In genomic region chr1:208201241-208201640, GRCh38 we compare ENCODE assay signal across 11 cellular contexts. TPM values are rescaled to one million over a fixed set of nuclear protein-coding genes. Genes with fewer than 3 reads are reported as not detected.
DNase-seq lines count a peak whose midpoint lies in the region; ATAC-seq, FAIRE-seq and TF ChIP-seq lines count a peak whose summit lies in the region.
"Had no signal": no experiment of that assay in that cellular context is flagged by ENCODE, and none has a peak within 500 bp of the region (broad histone marks: within the 10 kb centered on the region; RNA-seq: fewer than 3 reads in every experiment).

No MANE protein-coding gene starts in this region.

- H4K20me1 ChIP-seq in K562 (replicated peaks; ENCODE audit: control insufficient read depth, insufficient read depth, low read length), result no peaks in the 10 kb centered on the region
- H4K20me1 ChIP-seq in hepatocyte (ENCODE audit: insufficient read depth, poor library complexity, severe bottlenecking), result no peaks in the 10 kb centered on the region

- H3K9me3 ChIP-seq in K562 (replicated peaks; ENCODE audit: control insufficient read depth, insufficient read depth, low read depth, low read length), result no peaks in the 10 kb centered on the region
- H3K9me3 ChIP-seq in hepatocyte (ENCODE audit: low read depth), result no peaks in the 10 kb centered on the region
- H3K9me3 ChIP-seq in stomach, result no peaks in the 10 kb centered on the region
- H3K9me3 ChIP-seq in neuronal stem cell (replicated peaks in 1 of 2; ENCODE audit: control insufficient read depth in 2 of 2, insufficient read depth in 1 of 2, low read depth in 1 of 2, low read length in 2 of 2), result no peaks in the 10 kb centered on the region

- DNase-seq in HPDE6-E6E7 (ENCODE audit: extremely low spot score) (peak; percentile 71), K562 (ENCODE audit: extremely low read depth in 1 of 4, low spot score in 3 of 4) (peak in 2 of 4 experiments; percentile 57 to 63), hepatocyte (ENCODE audit: low spot score) (peak; percentile 84), stomach (peak; percentile 71), NCI-H187 (lab: John Stamatoyannopoulos, UW) (no peak), neuronal stem cell (ENCODE audit: low spot score) (no peak), middle frontal gyrus (ENCODE audit: extremely low spot score, low spot score) (no peak)
- DNase-seq: naive B cell, NCI-H1417 had no signal

- H3K27me3 ChIP-seq in K562 (ENCODE audit: control insufficient read depth in 2 of 2, insufficient read depth in 2 of 2, low read length in 2 of 2) (no peaks in the 10 kb centered on the region), hepatocyte (no peaks in the 10 kb centered on the region), stomach (no peaks in the 10 kb centered on the region), neuronal stem cell (ENCODE audit: control insufficient read depth in 3 of 3, insufficient read depth in 3 of 3, low read depth in 1 of 3, low read length in 3 of 3) (no peaks in the 10 kb centered on the region)

- no peak overlapping the region for H3K23ac ChIP-seq in neuronal stem cell (ENCODE audit: low read depth, low read length, poor library complexity)

- H3K36me3 ChIP-seq in K562 (ENCODE audit: control insufficient read depth, insufficient read depth, low read length), result no peaks in the 10 kb centered on the region
- H3K36me3 ChIP-seq in hepatocyte (replicated peaks; ENCODE audit: insufficient read depth, low read depth), result no peaks in the 10 kb centered on the region
- H3K36me3 ChIP-seq in stomach, result peaks cover 0 to 12% (median 7%) of the 10 kb centered on the region in 4 donors
- no peaks in the 10 kb centered on the region for H3K36me3 ChIP-seq in neuronal stem cell (replicated peaks in 1 of 2; ENCODE audit: control insufficient read depth in 2 of 2, insufficient read depth in 2 of 2, low read length in 2 of 2)

- FAIRE-seq in K562 (lab: Jason Lieb, UNC), result no peak
- FAIRE-seq: GM12878 had no signal

- no peak for TF ChIP-seq POLR2A in K562 (conservative IDR thresholded peaks at IDR 0.05)
- no peak for TF ChIP-seq POLR2A in stomach (IDR thresholded peaks at IDR 0.05)

- no peak overlapping the region for H2BK12ac ChIP-seq in neuronal stem cell (ENCODE audit: low read length)

- no peak overlapping the region for H2AFZ ChIP-seq in K562 (ENCODE audit: low read depth, low read length)
- H2AFZ ChIP-seq in hepatocyte, result no peak overlapping the region
- H2AFZ ChIP-seq in neuronal stem cell (ENCODE audit: low read length), result no peak overlapping the region

- H3K4me1 ChIP-seq in K562 (replicated peaks in 1 of 2; ENCODE audit: control insufficient read depth in 2 of 2, insufficient read depth in 2 of 2, low read length in 2 of 2) (peaks cover 0 to 11% of the 10 kb centered on the region in 2 experiments; a peak in 3 of 5 replicates), hepatocyte (ENCODE audit: insufficient read depth) (peaks cover 40% of the 10 kb centered on the region), stomach (peaks cover 37 to 58% (median 55%) of the 10 kb centered on the region in 4 donors), neuronal stem cell (ENCODE audit: control insufficient read depth in 2 of 2, insufficient read depth in 1 of 2, low read depth in 1 of 2, low read length in 2 of 2) (peaks cover 19 to 29% of the 10 kb centered on the region in 2 donors)

- ATAC-seq in K562 (no peak; the same call in 1 of the 3 replicates), HG03159 (IDR thresholded peaks at IDR 0.05; ENCODE audit: unreplicated experiment) (no peak)
- ATAC-seq: GM12878 had no signal

- TF ChIP-seq EP300 in K562 (IDR thresholded peaks at IDR 0.05; ENCODE audit: low read length) (no peak), stomach (IDR thresholded peaks at IDR 0.05) (no peak)

- no peak overlapping the region for H3K18ac ChIP-seq in neuronal stem cell (ENCODE audit: low read length)

- POLR2A ChIA-PET in K562 (lab: Yijun Ruan, JAX), result interaction anchor here (1.2 kb wide), 1 partner anchor 12 kb away, joined by 3 read pairs; no protein-coding TSS in a partner anchor

- H3K79me1 ChIP-seq in neuronal stem cell (ENCODE audit: low read depth, low read length), result no peaks in the 10 kb centered on the region

- H2BK5ac ChIP-seq in neuronal stem cell (ENCODE audit: low read length), result no peak overlapping the region

- TF ChIP-seq RAD21 in K562 (CRISPR knock-in tag; conservative IDR thresholded peaks at IDR 0.05 in 1 of 2, IDR thresholded peaks at IDR 0.05 in 1 of 2), result no peak

- H4K8ac ChIP-seq in neuronal stem cell (ENCODE audit: low read depth, low read length), result no peak overlapping the region

- WGBS in K562 (ENCODE audit: insufficient coverage, low coverage, missing lambda C conversion rate), result 6% methylated on average over 4 of the region's 4 CpGs
- WGBS in hepatocyte (ENCODE audit: low lambda C conversion rate, missing lambda C conversion rate), result 33% methylated on average over 4 of the region's 4 CpGs
- 13 to 18% (median 13%) methylated on average over 4 of the region's 4 CpGs for WGBS in stomach, 5 donors
- WGBS in neuronal stem cell (ENCODE audit: extremely low coverage in 2 of 2, insufficient read length in 2 of 2, insufficient replicate concordance in 1 of 2), 2 donors, result no CpG with 5 or more reads among the region's 4 CpGs

- CTCF ChIA-PET in K562 (lab: Yijun Ruan, JAX; ENCODE audit: low intra/inter-chr PET ratio), result no interaction called here

- H3K79me2 ChIP-seq in K562 (ENCODE audit: control insufficient read depth, insufficient read depth, low read length), result no peaks in the 10 kb centered on the region
- no peaks in the 10 kb centered on the region for H3K79me2 ChIP-seq in hepatocyte

- no peak overlapping the region for H2BK120ac ChIP-seq in neuronal stem cell (ENCODE audit: low read depth, low read length)

- no peaks in the 10 kb centered on the region for H3K9me1 ChIP-seq in K562 (ENCODE audit: control insufficient read depth, insufficient read depth, low read length)

- no peak overlapping the region for H3K27ac ChIP-seq in K562 (ENCODE audit: extremely low read depth, low read depth, low read length)
- peak overlapping the region; percentile 90 for H3K27ac ChIP-seq in hepatocyte
- peak overlapping the region; percentile 78 to 89 (median 83) for H3K27ac ChIP-seq in stomach
- no peak overlapping the region for H3K27ac ChIP-seq in neuronal stem cell (replicated peaks; ENCODE audit: low read length)

- H2AK5ac ChIP-seq in neuronal stem cell (ENCODE audit: low read depth, low read length), result no peak overlapping the region

- in situ Hi-C loops in K562 (cut with MboI), result no loop called here

- intact Hi-C loops in K562 (cut with micrococcal nuclease) (no loop called here), stomach (cut with DNase I; ENCODE audit: low total_unique reads) (no loop called here)

- H4K91ac ChIP-seq in neuronal stem cell (ENCODE audit: low read depth, low read length, poor library complexity), result no peak overlapping the region

- no TSS peak for BruUV-seq in K562 (replicated peaks; lab: Mats Ljungman, UMichigan)

- H3K4me2 ChIP-seq in K562 (ENCODE audit: insufficient read depth, low read length) (no peak overlapping the region; the same call in 1 of the 2 replicates), hepatocyte (peak overlapping the region; percentile 35), neuronal stem cell (ENCODE audit: insufficient read depth, low read length, poor library complexity, severe bottlenecking) (no peak overlapping the region)

- no peaks in the 10 kb centered on the region for H3K9me2 ChIP-seq in hepatocyte (replicated peaks; ENCODE audit: insufficient read depth)

- no peak overlapping the region for H2BK15ac ChIP-seq in neuronal stem cell (ENCODE audit: low read length)

- H3K14ac ChIP-seq in neuronal stem cell (ENCODE audit: low read length), result no peak overlapping the region

- no peak overlapping the region for H3K4ac ChIP-seq in neuronal stem cell (ENCODE audit: low read length)

- H3K4me3 ChIP-seq in K562, result no peak overlapping the region
- no peak overlapping the region for H3K4me3 ChIP-seq in hepatocyte
- H3K4me3 ChIP-seq in stomach, result no peak overlapping the region
- H3K4me3 ChIP-seq in neuronal stem cell (ENCODE audit: low read length in 2 of 2), result no peak overlapping the region
- H3K4me3 ChIP-seq: GM12878 had no signal

- no peak for TF ChIP-seq CTCF in K562 (IDR thresholded peaks at IDR 0.05 in 2 of 3, conservative IDR thresholded peaks at IDR 0.05 in 1 of 3; ENCODE audit: insufficient read depth in 2 of 3, low read depth in 1 of 3, low read length in 3 of 3)
- no peak for TF ChIP-seq CTCF in hepatocyte (IDR thresholded peaks at IDR 0.05; ENCODE audit: poor library complexity)
- no peak for TF ChIP-seq CTCF in stomach (IDR thresholded peaks at IDR 0.05)

- H3K9ac ChIP-seq in K562 (ENCODE audit: insufficient read depth in 1 of 2, low read depth in 2 of 2, low read length in 2 of 2) (peak overlapping the region in 1 of 2 experiments; percentile 42; a peak in 1 of 4 replicates), neuronal stem cell (ENCODE audit: low read depth, low read length, poor library complexity) (no peak overlapping the region)

TF ChIP-seq in K562, 482 proteins besides CTCF, POLR2A, EP300 and RAD21 (continues in another document):
- TF ChIP-seq SRSF7 (optimal IDR thresholded peaks at IDR 0.05; ENCODE audit: low read depth, low read length) (no peak), ZNF75A (CRISPR knock-in tag; IDR thresholded peaks at IDR 0.05) (no peak), SREBF2 (CRISPR knock-in tag; IDR thresholded peaks at IDR 0.05) (no peak), CEBPB (tag; IDR thresholded peaks at IDR 0.05) (no peak)

RNA-seq across cellular contexts. Expression of gene PLXNA2, which starts 42.9 kb away (rescaled TPM):
- total RNA-seq in K562 (2011; cell fraction: chromatin; rRNA removed; ENCODE audit: low replicate concordance), result 0.70 and 3.5 TPM in 2 replicates
- total RNA-seq in K562 (2011; cell fraction: nucleolus; rRNA removed), result 0.79 and 2.0 TPM in 2 replicates
- 0.81 and 0.99 TPM in 2 replicates for total RNA-seq in K562 (2011; cell fraction: nucleoplasm; rRNA removed)
- total RNA-seq in K562 (2014; rRNA removed), result 0.29 and 0.32 TPM in 2 replicates
- 0.06 and 0.18 TPM in 2 replicates for total RNA-seq in K562 (2014; rRNA removed; fragmentation: Illumina TruSeq; extraction: Trizol)
- total RNA-seq in K562 (2015; rRNA removed; fragmentation: Illumina TruSeq; extraction: Trizol), result 0.36 and 0.41 TPM in 2 replicates
- total RNA-seq in K562 (2021), result 1.1 and 1.3 TPM in 2 replicates
- polyA plus RNA-seq in K562 (2011; rRNA removed), result 0.41 and 0.75 TPM in 2 replicates
- polyA plus RNA-seq in K562 (2011; cell fraction: cytosol; rRNA removed), result 0.32 and 1.4 TPM in 2 replicates
- 1.7 and 6.9 TPM in 2 replicates for polyA plus RNA-seq in K562 (2011; cell fraction: nucleus; rRNA removed)
- 0.42 and 0.48 TPM in 2 replicates for polyA plus RNA-seq in K562 (2012)
- 0.24 and 0.39 TPM in 2 replicates for polyA plus RNA-seq in K562 (2014; fragmentation: Illumina TruSeq; extraction: Trizol)
- polyA plus RNA-seq in K562 (2014; fragmentation: Nextera tagmentation; extraction: Ambion mirVana), result under 1 TPM; 0.01 to 0.06 TPM
- polyA plus RNA-seq in K562 (2014; rRNA removed), result 0.16 and 0.77 TPM in 2 replicates
- polyA minus RNA-seq in K562 (2011; rRNA and poly(A)+ RNA removed), result 1.1 and 2.7 TPM in 2 replicates
- polyA minus RNA-seq in K562 (2011; cell fraction: cytosol; rRNA and poly(A)+ RNA removed), result 2.0 and 2.6 TPM in 2 replicates
- 3.1 and 8.1 TPM in 2 replicates for polyA minus RNA-seq in K562 (2011; cell fraction: nucleus; rRNA and poly(A)+ RNA removed)
- 8.3 and 9.8 TPM in 2 replicates for total RNA-seq in hepatocyte
- 13.1 and 16.4 TPM in 2 replicates for polyA plus RNA-seq in hepatocyte
- total RNA-seq in stomach, result 100 to 1,000 TPM in 1 of 5 donors, 10 to 100 TPM in 4; 21.0 to 185 (median 39.7) TPM
- polyA plus RNA-seq in stomach, result 10 to 100 TPM in 1 of 3 donors, 1 to 10 TPM in 2; 2.7 to 13.9 (median 4.0) TPM
- polyA plus RNA-seq in neuronal stem cell (2013, experiment 1 of 2), result 1.2 TPM
- 1.1 TPM for polyA plus RNA-seq in neuronal stem cell (2013, experiment 2 of 2)

Comparison
In these comparisons a context has a peak if more than half of its experiments do, and no peak if none do; other contexts are left out.
1. DNase-seq: peak in HPDE6-E6E7 (single experiment), hepatocyte (single experiment) and stomach (single experiment); none in NCI-H187 (0 of 2), neuronal stem cell (single experiment) and middle frontal gyrus (single experiment).
2. H3K27ac ChIP-seq: peak in hepatocyte (single experiment) and stomach (5 of 5); none in K562 (single experiment) and neuronal stem cell (single experiment).